Comparison of ENCODE assay signal across 19 cellular contexts in the genomic region with DNA sequence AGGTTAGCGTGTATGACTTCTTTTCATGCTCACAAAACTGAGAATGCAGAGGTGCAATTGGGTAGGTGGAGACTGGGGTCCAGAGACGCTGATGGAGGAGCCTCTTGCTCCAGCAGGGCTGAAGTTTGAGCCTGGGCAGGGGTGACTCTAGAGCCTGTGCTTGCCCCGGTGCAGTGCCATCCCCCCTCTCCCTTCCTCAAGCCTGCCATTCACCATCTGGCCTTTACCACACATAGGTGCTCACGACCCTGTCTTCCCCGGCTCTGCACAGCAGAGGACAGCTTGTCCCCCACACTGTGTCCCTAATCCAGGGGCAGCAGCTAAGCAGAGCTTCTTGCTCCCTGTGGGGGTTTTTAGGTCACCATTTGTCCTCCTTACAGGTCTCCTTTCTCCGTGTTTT.
DNase-seq lines count a peak whose midpoint lies in the region; ATAC-seq, FAIRE-seq and TF ChIP-seq lines count a peak whose summit lies in the region.
"Had no signal": no experiment of that assay in that cellular context is flagged by ENCODE, and none has a peak within 500 bp of the region (broad histone marks: within the 10 kb centered on the region; RNA-seq: fewer than 3 reads in every experiment).

No MANE protein-coding gene starts in this region.

- H3K79me2 ChIP-seq in HepG2 (ENCODE audit: insufficient read depth, low read length), result no peaks in the 10 kb centered on the region
- H3K79me2 ChIP-seq in trophoblast cell (ENCODE audit: control insufficient read depth, insufficient read depth, low read length, poor library complexity), result no peaks in the 10 kb centered on the region

- no peak overlapping the region for H3K23ac ChIP-seq in trophoblast cell (ENCODE audit: low read length)

- no peak overlapping the region for H3K14ac ChIP-seq in trophoblast cell (ENCODE audit: low read length)

- H3K27ac ChIP-seq in HepG2 (ENCODE audit: extremely low read length, insufficient read depth, low read length) (no peak overlapping the region), right lobe of liver (no peak overlapping the region), body of pancreas (no peak overlapping the region), trophoblast cell (ENCODE audit: low read depth, low read length) (no peak overlapping the region)
- H3K27ac ChIP-seq: BLaER1 treated with 17β-estradiol and CSF1 and Interleukin-3, amounts not matched to agents 10 nM and 100 nM had no signal

- H3K79me1 ChIP-seq in trophoblast cell (ENCODE audit: low read length), result no peaks in the 10 kb centered on the region

- CTCF ChIA-PET in HepG2 (lab: Yijun Ruan, JAX; ENCODE audit: low intra/inter-chr PET ratio, low total read pairs), result no interaction called here

- H3K4me3 ChIP-seq in HepG2 (replicated peaks in 1 of 3; ENCODE audit: insufficient read depth in 1 of 3, low read depth in 2 of 3, low read length in 3 of 3) (no peak overlapping the region), right lobe of liver (no peak overlapping the region), body of pancreas (no peak overlapping the region), trophoblast cell (ENCODE audit: low read depth, low read length) (no peak overlapping the region)
- H3K4me3 ChIP-seq: BLaER1 treated with 17β-estradiol and CSF1 and Interleukin-3, amounts not matched to agents 10 nM and 100 nM had no signal

- H4K91ac ChIP-seq in trophoblast cell (ENCODE audit: low read depth, low read length), result no peak overlapping the region

- intact Hi-C loops in HepG2 (cut with micrococcal nuclease; ENCODE audit: unreplicated experiment), result no loop called here
- intact Hi-C loops in right lobe of liver (cut with DNase I), result no loop called here
- intact Hi-C loops in body of pancreas (cut with DNase I), result no loop called here

- TF ChIP-seq RAD21 in HepG2 (CRISPR knock-in tag; IDR thresholded peaks at IDR 0.05), result no peak

- ATAC-seq in HepG2 (peak; percentile 50), right lobe of liver (no peak), body of pancreas (peak; percentile 13)
- ATAC-seq: HCT116, Right ventricle myocardium inferior had no signal

- no peak overlapping the region for H2AFZ ChIP-seq in HepG2 (ENCODE audit: low read length)
- no peak overlapping the region for H2AFZ ChIP-seq in trophoblast cell (ENCODE audit: insufficient read depth, low read length, poor library complexity)

- H3K18ac ChIP-seq in trophoblast cell (ENCODE audit: low read length), result no peak overlapping the region

- no peaks in the 10 kb centered on the region for H3K9me3 ChIP-seq in HepG2 (ENCODE audit: low read length)
- no peaks in the 10 kb centered on the region for H3K9me3 ChIP-seq in right lobe of liver
- no peaks in the 10 kb centered on the region for H3K9me3 ChIP-seq in body of pancreas
- peaks cover 4% of the 10 kb centered on the region for H3K9me3 ChIP-seq in trophoblast cell (ENCODE audit: insufficient read depth, low read depth, low read length)

- H3K4me1 Mint-ChIP-seq in osteocyte (ENCODE audit: unreplicated experiment), result peaks cover 12% of the 10 kb centered on the region
- H3K4me1 Mint-ChIP-seq: CD8-positive, alpha-beta memory T cell had no signal

- H4K12ac ChIP-seq in trophoblast cell (ENCODE audit: low read depth, low read length), result no peak overlapping the region

- H3K27me3 ChIP-seq in HepG2 (ENCODE audit: control insufficient read depth in 1 of 2, insufficient read depth in 2 of 2, low read length in 2 of 2) (no peaks in the 10 kb centered on the region), right lobe of liver (no peaks in the 10 kb centered on the region), body of pancreas (no peaks in the 10 kb centered on the region), trophoblast cell (ENCODE audit: insufficient read depth, low read length) (no peaks in the 10 kb centered on the region)
- H3K27me3 ChIP-seq: BLaER1 treated with 17β-estradiol and CSF1 and Interleukin-3, amounts not matched to agents 10 nM and 100 nM had no signal

- H3K9ac ChIP-seq in HepG2 (ENCODE audit: insufficient read depth, low read depth, low read length) (no peak overlapping the region), trophoblast cell (ENCODE audit: low read length) (no peak overlapping the region)
- H3K9ac ChIP-seq: BLaER1 treated with 17β-estradiol and CSF1 and Interleukin-3, amounts not matched to agents 10 nM and 100 nM had no signal

- no peak for TF ChIP-seq CTCF in HepG2 (CRISPR knock-in tag; IDR thresholded peaks at IDR 0.05)
- no peak for TF ChIP-seq CTCF in right lobe of liver (IDR thresholded peaks at IDR 0.05)
- no peak for TF ChIP-seq CTCF in body of pancreas (IDR thresholded peaks at IDR 0.05)
- TF ChIP-seq CTCF in osteocyte (IDR thresholded peaks at IDR 0.05), result no peak

- BruUV-seq in HepG2 (replicated peaks; lab: Mats Ljungman, UMichigan), result no TSS peak

- H3K4me1 ChIP-seq in HepG2 (ENCODE audit: insufficient read depth, low read length) (peaks cover 14% of the 10 kb centered on the region), right lobe of liver (peaks cover 0 to 9% (median 4%) of the 10 kb centered on the region in 4 donors), body of pancreas (peaks cover 8% of the 10 kb centered on the region), trophoblast cell (ENCODE audit: control insufficient read depth in 1 of 2, insufficient read depth in 2 of 2, low read length in 2 of 2) (peaks cover 0 to 2% of the 10 kb centered on the region in 2 experiments)

- POLR2A ChIA-PET in HepG2 (lab: Yijun Ruan, JAX), result no interaction called here

- H3K36me3 ChIP-seq in HepG2 (replicated peaks in 1 of 2; ENCODE audit: control insufficient read depth in 1 of 2, insufficient read depth in 2 of 2, low read length in 2 of 2) (peaks cover 5% of the 10 kb centered on the region in 2 experiments; a peak in 4 of 5 replicates), right lobe of liver (peaks cover 0 to 12% (median under 1%) of the 10 kb centered on the region in 4 donors), body of pancreas (replicated peaks in 1 of 2; ENCODE audit: insufficient read depth in 1 of 2, low read depth in 2 of 2) (peaks cover 9 to 17% of the 10 kb centered on the region in 2 donors), trophoblast cell (ENCODE audit: control insufficient read depth in 1 of 2, insufficient read depth in 2 of 2, low read length in 2 of 2) (peaks cover 12 to 18% of the 10 kb centered on the region in 2 experiments)

- peaks cover 10% of the 10 kb centered on the region for H3K9me3 Mint-ChIP-seq in osteocyte (ENCODE audit: unreplicated experiment)

- no peak overlapping the region for H4K8ac ChIP-seq in trophoblast cell (ENCODE audit: low read depth, low read length)

- TF ChIP-seq EP300 in HepG2 (IDR thresholded peaks at IDR 0.05; ENCODE audit: low read depth in 2 of 2, low read length in 2 of 2) (no peak), HepG2 (CRISPR knock-in tag; IDR thresholded peaks at IDR 0.05; ENCODE audit: borderline replicate concordance) (no peak)

- no peak overlapping the region for H2BK12ac ChIP-seq in trophoblast cell (ENCODE audit: low read length)

- 44% methylated on average over 6 of the region's 6 CpGs for WGBS in HepG2 (ENCODE audit: low lambda C conversion rate)
- 72% methylated on average over 6 of the region's 6 CpGs for WGBS in right lobe of liver (ENCODE audit: insufficient coverage, low coverage, low lambda C conversion rate, missing lambda C conversion rate)
- WGBS in body of pancreas, 2 donors, result 57 to 61% methylated on average over 6 of the region's 6 CpGs
- no CpG with 5 or more reads among the region's 6 CpGs for whole genome bisulfite sequencing in trophoblast cell (ENCODE audit: extremely low coverage, insufficient coverage, insufficient read length)

- no peak for TF ChIP-seq POLR2A in HepG2 (IDR thresholded peaks at IDR 0.05; ENCODE audit: insufficient read depth in 1 of 2, low read depth in 2 of 2, low read length in 2 of 2)
- no peak for TF ChIP-seq POLR2A in right lobe of liver (IDR thresholded peaks at IDR 0.05)
- TF ChIP-seq POLR2A in body of pancreas (IDR thresholded peaks at IDR 0.05), result no peak

- H3K36me3 Mint-ChIP-seq in osteocyte (ENCODE audit: unreplicated experiment), result peaks cover 22% of the 10 kb centered on the region

- H3K4me2 ChIP-seq in HepG2 (ENCODE audit: low read depth, low read length) (no peak overlapping the region), trophoblast cell (ENCODE audit: low read length) (no peak overlapping the region)
- H3K4me2 ChIP-seq: BLaER1 treated with 17β-estradiol and CSF1 and Interleukin-3, amounts not matched to agents 10 nM and 100 nM had no signal

- H3K27me3 Mint-ChIP-seq in osteocyte (ENCODE audit: unreplicated experiment), result peaks cover 8% of the 10 kb centered on the region

- H4K20me1 ChIP-seq in HepG2 (ENCODE audit: insufficient read depth, low read length), result no peaks in the 10 kb centered on the region

- H3K4me3 Mint-ChIP-seq in osteocyte (ENCODE audit: unreplicated experiment), result no peak overlapping the region
- H3K4me3 Mint-ChIP-seq: CD8-positive, alpha-beta memory T cell had no signal

- no peak overlapping the region for H2BK5ac ChIP-seq in trophoblast cell (ENCODE audit: low read depth, low read length, poor library complexity)

- in situ Hi-C loops in HepG2 (cut with HindIII; ENCODE audit: extremely low pct_ligation_motif_present, low pct_unique_long_range_greater_than_20kb), result no loop called here

- no peak for FAIRE-seq in HepG2 (lab: Jason Lieb, UNC)
- FAIRE-seq: A204.1, D721Med, G401.6 had no signal

- no peak overlapping the region for H2BK120ac ChIP-seq in trophoblast cell (ENCODE audit: insufficient read depth, low read length, poor library complexity)

- no peak overlapping the region for H2AK5ac ChIP-seq in trophoblast cell (ENCODE audit: low read length)

- H3K4ac ChIP-seq in trophoblast cell (ENCODE audit: low read depth, low read length), result no peak overlapping the region

- no peak overlapping the region for H3K27ac Mint-ChIP-seq in osteocyte (ENCODE audit: unreplicated experiment)

- DNase-seq in HepG2 (ENCODE audit: low spot score) (no peak), right lobe of liver (no peak), NCI-H82 treated with DMSO at 0.1 percent for 48 hours (lab: John Stamatoyannopoulos, UW; ENCODE audit: unreplicated experiment) (peak; percentile 5), body of pancreas (no peak), osteocyte (ENCODE audit: extremely low spot score, unreplicated experiment) (peak; percentile 70), Ammon's horn (ENCODE audit: low spot score) (no peak), DMS153 (lab: John Stamatoyannopoulos, UW) (no peak), trophoblast cell (no peak)
- DNase-seq: CD8-positive, alpha-beta memory T cell; GOT3; NCI-H1105; NCI-H2081; NCI-H510A had no signal

TF ChIP-seq in HepG2, 621 proteins besides CTCF, POLR2A, EP300 and RAD21:
- TF ChIP-seq KLF16 (CRISPR knock-in tag; IDR thresholded peaks at IDR 0.05), result no peak

Comparison
In these comparisons a context has a peak if more than half of its experiments do, and no peak if none do; other contexts are left out.
1. ATAC-seq: peak in HepG2 (single experiment) and body of pancreas (single experiment); none in right lobe of liver (0 of 4).
2. DNase-seq: peak in NCI-H82 treated with DMSO at 0.1 percent for 48 hours (single experiment) and osteocyte (single experiment); none in HepG2 (single experiment), right lobe of liver (0 of 3), body of pancreas (0 of 4), Ammon's horn (single experiment), DMS153 (single experiment) and trophoblast cell (0 of 2).